Comparison of ENCODE assay signal across 23 cellular contexts in genomic region chr2:121200419-121201315, GRCh38.
DNase-seq lines count a peak whose midpoint lies in the region; TF ChIP-seq lines count a peak whose summit lies in the region.
"Had no signal": no experiment of that assay in that cellular context is flagged by ENCODE, and none has a peak within 500 bp of the region (broad histone marks: within the 10 kb centered on the region; RNA-seq: fewer than 3 reads in every experiment).

No MANE protein-coding gene starts in this region.

- intact Hi-C loops in left ventricle myocardium inferior (cut with micrococcal nuclease) = no loop called here

- H2BK120ac ChIP-seq in neuronal stem cell (ENCODE audit: low read depth, low read length) = no peak overlapping the region

- H3K18ac ChIP-seq in neuronal stem cell (ENCODE audit: low read length) = peak overlapping the region; percentile 71

- H3K23ac ChIP-seq in neuronal stem cell (ENCODE audit: low read depth, low read length, poor library complexity) = peak overlapping the region; percentile 39

- no peak overlapping the region for H4K91ac ChIP-seq in neuronal stem cell (ENCODE audit: low read depth, low read length, poor library complexity)

- no CpG with 5 or more reads among the region's 14 CpGs for WGBS in neuronal stem cell (ENCODE audit: extremely low coverage in 2 of 2, insufficient read length in 2 of 2, insufficient replicate concordance in 1 of 2), 2 donors

- H3K4me1 ChIP-seq in neuronal stem cell (ENCODE audit: control insufficient read depth in 2 of 2, insufficient read depth in 1 of 2, low read depth in 1 of 2, low read length in 2 of 2) (peaks cover 0 to 3% of the 10 kb centered on the region in 2 donors), osteoblast (ENCODE audit: insufficient read depth, low read length) (peaks cover 10% of the 10 kb centered on the region), left ventricle myocardium inferior (peaks cover 11% of the 10 kb centered on the region)

- no peak overlapping the region for H2BK5ac ChIP-seq in neuronal stem cell (ENCODE audit: low read length)

- H3K27me3 ChIP-seq in neuronal stem cell (ENCODE audit: control insufficient read depth in 3 of 3, insufficient read depth in 3 of 3, low read depth in 1 of 3, low read length in 3 of 3) (no peaks in the 10 kb centered on the region), osteoblast (ENCODE audit: insufficient read depth, low read length) (no peaks in the 10 kb centered on the region), left ventricle myocardium inferior (ENCODE audit: low read depth) (no peaks in the 10 kb centered on the region)
- H3K27me3 ChIP-seq: SJSA1 had no signal

- no peak overlapping the region for H4K8ac ChIP-seq in neuronal stem cell (ENCODE audit: low read depth, low read length)

- TF ChIP-seq CTCF in RWPE1 (conservative IDR thresholded peaks at IDR 0.05; ENCODE audit: low read depth) (no peak), osteoblast (IDR thresholded peaks at IDR 0.05; ENCODE audit: extremely low read depth, low read depth, low read length) (no peak), left ventricle myocardium inferior (IDR thresholded peaks at IDR 0.05; ENCODE audit: borderline replicate concordance) (no peak)

- H3K79me2 ChIP-seq in osteoblast (ENCODE audit: insufficient read depth, low read length) = no peaks in the 10 kb centered on the region

- CTCF ChIA-PET in RWPE1 (lab: Yijun Ruan, JAX) = interaction anchor here (0.6 kb wide), 1 partner anchor 11 kb away, joined by 3 read pairs; no protein-coding TSS in a partner anchor

- DNase-seq in HT1080 (ENCODE audit: low read depth) (peak; percentile 41), RWPE1 (ENCODE audit: low spot score) (no peak), dermis blood vessel endothelial cell (peak; percentile 22), neuronal stem cell (ENCODE audit: low spot score) (no peak), osteoblast (ENCODE audit: insufficient read length, low spot score, missing footprints) (no peak), left ventricle myocardium inferior (no peak)
- DNase-seq in stimulated activated CD4-positive, alpha-beta T cell treated with anti-CD3 and anti-CD28 coated beads, Interleukin-15, amount 100 ng/mL, for 24 hours = no peak
- DNase-seq: CD8-positive, alpha-beta T cell; DMS 273 treated with DMSO at 0.1 percent for 48 hours; DMS79; EL; GF-D8; Karpas-422; NCI-H1105 treated with DMSO at 0.1 percent for 48 hours; NCI-H146; NCI-H1930; NCI-H2107; NCI-H2227 treated with DMSO at 0.1 percent for 48 hours; NCI-H526 treated with DMSO at 0.1 percent for 48 hours; PC-9; Right ventricle myocardium superior had no signal

- H3K27ac ChIP-seq in RWPE1 (peak overlapping the region; percentile 100), neuronal stem cell (replicated peaks; ENCODE audit: low read length) (no peak overlapping the region), osteoblast (ENCODE audit: low read depth, low read length) (no peak overlapping the region), left ventricle myocardium inferior (replicated peaks) (no peak overlapping the region)
- H3K27ac ChIP-seq: HL-60, PC-9, SJSA1 had no signal

- no peak overlapping the region for H2BK12ac ChIP-seq in neuronal stem cell (ENCODE audit: low read length)

- no peak overlapping the region for H2BK15ac ChIP-seq in neuronal stem cell (ENCODE audit: low read length)

- no peak overlapping the region for H3K4me3 ChIP-seq in neuronal stem cell (ENCODE audit: low read length in 2 of 2)
- H3K4me3 ChIP-seq in osteoblast (ENCODE audit: insufficient read depth, low read length) = no peak overlapping the region
- no peak overlapping the region for H3K4me3 ChIP-seq in left ventricle myocardium inferior
- H3K4me3 ChIP-seq: PC-9, SJSA1 had no signal

- H3K9ac ChIP-seq in neuronal stem cell (ENCODE audit: low read depth, low read length, poor library complexity) = no peak overlapping the region

- POLR2A ChIA-PET in RWPE1 (lab: Yijun Ruan, JAX; ENCODE audit: low non-redundant PET) = no interaction called here

- no peaks in the 10 kb centered on the region for H4K20me1 ChIP-seq in osteoblast (ENCODE audit: insufficient read depth, low read length)

- H3K4me2 ChIP-seq in neuronal stem cell (ENCODE audit: insufficient read depth, low read length, poor library complexity, severe bottlenecking) = no peak overlapping the region
- no peak overlapping the region for H3K4me2 ChIP-seq in osteoblast (ENCODE audit: insufficient read depth, low read length)
- H3K4me2 ChIP-seq: PC-9 had no signal

- H3K36me3 ChIP-seq in neuronal stem cell (replicated peaks in 1 of 2; ENCODE audit: control insufficient read depth in 2 of 2, insufficient read depth in 2 of 2, low read length in 2 of 2) = peaks cover 0 to 2% of the 10 kb centered on the region in 2 donors
- no peaks in the 10 kb centered on the region for H3K36me3 ChIP-seq in osteoblast (ENCODE audit: insufficient read depth, low read length)
- no peaks in the 10 kb centered on the region for H3K36me3 ChIP-seq in left ventricle myocardium inferior
- H3K36me3 ChIP-seq: SJSA1 had no signal

- H3K9me3 ChIP-seq in neuronal stem cell (replicated peaks in 1 of 2; ENCODE audit: control insufficient read depth in 2 of 2, insufficient read depth in 1 of 2, low read depth in 1 of 2, low read length in 2 of 2) = no peaks in the 10 kb centered on the region
- H3K9me3 ChIP-seq in osteoblast (ENCODE audit: low read depth, low read length) = no peaks in the 10 kb centered on the region
- H3K9me3 ChIP-seq in left ventricle myocardium inferior (replicated peaks) = no peaks in the 10 kb centered on the region
- H3K9me3 ChIP-seq: SJSA1 had no signal

- peak overlapping the region; percentile 3 for H3K14ac ChIP-seq in neuronal stem cell (ENCODE audit: low read length)

- no peak overlapping the region for H3K4ac ChIP-seq in neuronal stem cell (ENCODE audit: low read length)

- no peaks in the 10 kb centered on the region for H3K79me1 ChIP-seq in neuronal stem cell (ENCODE audit: low read depth, low read length)

- no peak overlapping the region for H2AFZ ChIP-seq in neuronal stem cell (ENCODE audit: low read length)
- no peak overlapping the region for H2AFZ ChIP-seq in osteoblast (ENCODE audit: low read length)
- H2AFZ ChIP-seq: PC-9 had no signal

- H2AK5ac ChIP-seq in neuronal stem cell (ENCODE audit: low read depth, low read length) = no peak overlapping the region

Comparison
In these comparisons a context has a peak if more than half of its experiments do, and no peak if none do; other contexts are left out.
1. DNase-seq: peak in HT1080 (single experiment) and dermis blood vessel endothelial cell (single experiment); none in RWPE1 (single experiment), neuronal stem cell (single experiment), osteoblast (single experiment), left ventricle myocardium inferior (single experiment) and stimulated activated CD4-positive, alpha-beta T cell treated with anti-CD3 and anti-CD28 coated beads, Interleukin-15, amount 100 ng/mL, for 24 hours (single experiment).